Comparison of ENCODE assay signal across 2 cellular contexts in the genomic region with DNA sequence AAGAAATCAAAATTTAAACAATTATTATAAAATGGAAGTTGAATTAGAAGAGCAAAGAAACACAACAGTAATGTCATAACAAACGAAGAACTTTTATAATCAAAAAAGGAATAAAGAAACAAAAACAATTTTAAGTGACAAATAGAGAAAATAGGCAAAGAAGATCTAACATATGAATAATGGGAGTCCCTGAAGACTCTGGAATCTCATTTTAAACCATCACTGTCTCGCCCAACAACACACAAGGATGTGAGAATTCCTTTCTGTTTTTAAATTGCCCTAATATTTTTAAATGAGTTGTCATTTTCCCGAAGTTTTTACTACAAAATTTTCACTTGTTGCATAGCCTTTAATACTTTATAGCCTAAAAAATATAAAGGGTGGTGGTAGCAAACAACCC.
A peak's percentile ranks its signal among the peaks of the same experiment; 100 is the strongest.
TF ChIP-seq lines count a peak whose summit lies in the region.

No MANE protein-coding gene starts in this region.

TF ChIP-seq in HEK293, 187 proteins besides CTCF, POLR2A, EP300 and RAD21:
- TF ChIP-seq WT1 (tag by site-specific recombination; IDR thresholded peaks at IDR 0.05), result no peak
- TF ChIP-seq ZNF133 (tag by site-specific recombination; IDR thresholded peaks at IDR 0.05), result peak; percentile 97
- TF ChIP-seq ZNF558 (tag by site-specific recombination; IDR thresholded peaks at IDR 0.05), result no peak
- TF ChIP-seq, protein P1, sequence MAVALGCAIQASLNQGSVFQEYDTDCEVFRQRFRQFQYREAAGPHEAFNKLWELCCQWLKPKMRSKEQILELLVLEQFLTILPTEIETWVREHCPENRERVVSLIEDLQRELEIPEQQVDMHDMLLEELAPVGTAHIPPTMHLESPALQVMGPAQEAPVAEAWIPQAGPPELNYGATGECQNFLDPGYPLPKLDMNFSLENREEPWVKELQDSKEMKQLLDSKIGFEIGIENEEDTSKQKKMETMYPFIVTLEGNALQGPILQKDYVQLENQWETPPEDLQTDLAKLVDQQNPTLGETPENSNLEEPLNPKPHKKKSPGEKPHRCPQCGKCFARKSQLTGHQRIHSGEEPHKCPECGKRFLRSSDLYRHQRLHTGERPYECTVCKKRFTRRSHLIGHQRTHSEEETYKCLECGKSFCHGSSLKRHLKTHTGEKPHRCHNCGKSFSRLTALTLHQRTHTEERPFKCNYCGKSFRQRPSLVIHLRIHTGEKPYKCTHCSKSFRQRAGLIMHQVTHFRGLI (tag by site-specific recombination; IDR thresholded peaks at IDR 0.05), result no peak
- no peak for TF ChIP-seq ZNF843 (tag by site-specific recombination; IDR thresholded peaks at IDR 0.05)
- no peak for TF ChIP-seq ZNF292 (tag by site-specific recombination; IDR thresholded peaks at IDR 0.05; ENCODE audit: borderline replicate concordance, low read depth)
- no peak for TF ChIP-seq HOXC10 (CRISPR knock-in tag; IDR thresholded peaks at IDR 0.05)
- no peak for TF ChIP-seq ZNF623 (tag by site-specific recombination; IDR thresholded peaks at IDR 0.05)
- peak; percentile 61 for TF ChIP-seq SCRT1 (tag by site-specific recombination; IDR thresholded peaks at IDR 0.05; ENCODE audit: borderline replicate concordance)
- TF ChIP-seq, protein P2, sequence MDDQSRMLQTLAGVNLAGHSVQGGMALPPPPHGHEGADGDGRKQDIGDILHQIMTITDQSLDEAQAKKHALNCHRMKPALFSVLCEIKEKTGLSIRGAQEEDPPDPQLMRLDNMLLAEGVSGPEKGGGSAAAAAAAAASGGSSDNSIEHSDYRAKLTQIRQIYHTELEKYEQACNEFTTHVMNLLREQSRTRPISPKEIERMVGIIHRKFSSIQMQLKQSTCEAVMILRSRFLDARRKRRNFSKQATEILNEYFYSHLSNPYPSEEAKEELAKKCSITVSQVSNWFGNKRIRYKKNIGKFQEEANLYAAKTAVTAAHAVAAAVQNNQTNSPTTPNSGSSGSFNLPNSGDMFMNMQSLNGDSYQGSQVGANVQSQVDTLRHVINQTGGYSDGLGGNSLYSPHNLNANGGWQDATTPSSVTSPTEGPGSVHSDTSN (CRISPR knock-in tag; IDR thresholded peaks at IDR 0.05), result no peak
- 0 out of 2 replicates have a peak, but pooled peaks have one; percentile 55 for TF ChIP-seq ZNF626 (tag by site-specific recombination; IDR thresholded peaks at IDR 0.05)
- TF ChIP-seq SETDB1 (IDR thresholded peaks at IDR 0.05; ENCODE audit: insufficient read length, low read length), result peak; percentile 91
- TF ChIP-seq ZBTB7A (tag by site-specific recombination; IDR thresholded peaks at IDR 0.05; ENCODE audit: low read depth), result no peak
- TF ChIP-seq, protein P3, sequence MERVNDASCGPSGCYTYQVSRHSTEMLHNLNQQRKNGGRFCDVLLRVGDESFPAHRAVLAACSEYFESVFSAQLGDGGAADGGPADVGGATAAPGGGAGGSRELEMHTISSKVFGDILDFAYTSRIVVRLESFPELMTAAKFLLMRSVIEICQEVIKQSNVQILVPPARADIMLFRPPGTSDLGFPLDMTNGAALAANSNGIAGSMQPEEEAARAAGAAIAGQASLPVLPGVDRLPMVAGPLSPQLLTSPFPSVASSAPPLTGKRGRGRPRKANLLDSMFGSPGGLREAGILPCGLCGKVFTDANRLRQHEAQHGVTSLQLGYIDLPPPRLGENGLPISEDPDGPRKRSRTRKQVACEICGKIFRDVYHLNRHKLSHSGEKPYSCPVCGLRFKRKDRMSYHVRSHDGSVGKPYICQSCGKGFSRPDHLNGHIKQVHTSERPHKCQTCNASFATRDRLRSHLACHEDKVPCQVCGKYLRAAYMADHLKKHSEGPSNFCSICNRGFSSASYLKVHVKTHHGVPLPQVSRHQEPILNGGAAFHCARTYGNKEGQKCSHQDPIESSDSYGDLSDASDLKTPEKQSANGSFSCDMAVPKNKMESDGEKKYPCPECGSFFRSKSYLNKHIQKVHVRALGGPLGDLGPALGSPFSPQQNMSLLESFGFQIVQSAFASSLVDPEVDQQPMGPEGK (tag by site-specific recombination; IDR thresholded peaks at IDR 0.05), result no peak
- no peak for TF ChIP-seq ZNF585B (tag by site-specific recombination; IDR thresholded peaks at IDR 0.05)
- TF ChIP-seq SCRT2 (tag by site-specific recombination; IDR thresholded peaks at IDR 0.05), result peak; percentile 73

TF ChIP-seq in K562, 482 proteins besides CTCF, POLR2A, EP300 and RAD21:
- TF ChIP-seq CBX1 (IDR thresholded peaks at IDR 0.05; ENCODE audit: low read depth) (no peak), CBX3 (IDR thresholded peaks at IDR 0.05; ENCODE audit: borderline replicate concordance in 1 of 2, low read length in 2 of 2) (peak in 1 of 2 experiments; percentile 83; a peak in 2 of 3 replicates), ZNF23 (CRISPR knock-in tag; IDR thresholded peaks at IDR 0.05) (no peak), ZNF197 (CRISPR knock-in tag; IDR thresholded peaks at IDR 0.05; ENCODE audit: low read depth) (no peak), TRIM28 (IDR thresholded peaks at IDR 0.05) (peak; percentile 96), ADNP (tag; IDR thresholded peaks at IDR 0.05) (0 out of 2 replicates have a peak, but pooled peaks have one; percentile 22), TRIM24 (IDR thresholded peaks at IDR 0.05) (peak; percentile 18 to 54; a peak in 1 of 4 replicates), ETV1 (tag; conservative IDR thresholded peaks at IDR 0.05; ENCODE audit: low read depth) (no peak), MAFG (tag; conservative IDR thresholded peaks at IDR 0.05) (no peak), XRCC3 (IDR thresholded peaks at IDR 0.05) (peak; percentile 55; the same call in 1 of the 2 replicates)
- TF ChIP-seq, protein P4, sequence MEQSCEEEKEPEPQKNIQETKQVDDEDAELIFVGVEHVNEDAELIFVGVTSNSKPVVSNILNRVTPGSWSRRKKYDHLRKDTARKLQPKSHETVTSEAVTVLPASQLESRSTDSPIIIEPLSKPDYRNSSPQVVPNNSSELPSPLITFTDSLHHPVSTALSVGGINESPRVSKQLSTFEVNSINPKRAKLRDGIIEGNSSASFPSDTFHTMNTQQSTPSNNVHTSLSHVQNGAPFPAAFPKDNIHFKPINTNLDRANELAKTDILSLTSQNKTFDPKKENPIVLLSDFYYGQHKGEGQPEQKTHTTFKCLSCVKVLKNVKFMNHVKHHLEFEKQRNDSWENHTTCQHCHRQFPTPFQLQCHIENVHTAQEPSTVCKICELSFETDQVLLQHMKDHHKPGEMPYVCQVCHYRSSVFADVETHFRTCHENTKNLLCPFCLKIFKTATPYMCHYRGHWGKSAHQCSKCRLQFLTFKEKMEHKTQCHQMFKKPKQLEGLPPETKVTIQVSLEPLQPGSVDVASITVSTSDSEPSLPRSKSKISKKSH (CRISPR knock-in tag; IDR thresholded peaks at IDR 0.05), result peak; percentile 84; the same call in 1 of the 2 replicates
- TF ChIP-seq, protein P5, sequence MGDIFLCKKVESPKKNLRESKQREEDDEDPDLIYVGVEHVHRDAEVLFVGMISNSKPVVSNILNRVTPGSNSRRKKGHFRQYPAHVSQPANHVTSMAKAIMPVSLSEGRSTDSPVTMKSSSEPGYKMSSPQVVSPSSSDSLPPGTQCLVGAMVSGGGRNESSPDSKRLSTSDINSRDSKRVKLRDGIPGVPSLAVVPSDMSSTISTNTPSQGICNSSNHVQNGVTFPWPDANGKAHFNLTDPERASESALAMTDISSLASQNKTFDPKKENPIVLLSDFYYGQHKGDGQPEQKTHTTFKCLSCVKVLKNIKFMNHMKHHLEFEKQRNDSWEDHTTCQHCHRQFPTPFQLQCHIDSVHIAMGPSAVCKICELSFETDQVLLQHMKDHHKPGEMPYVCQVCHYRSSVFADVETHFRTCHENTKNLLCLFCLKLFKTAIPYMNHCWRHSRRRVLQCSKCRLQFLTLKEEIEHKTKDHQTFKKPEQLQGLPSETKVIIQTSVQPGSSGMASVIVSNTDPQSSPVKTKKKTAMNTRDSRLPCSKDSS (IDR thresholded peaks at IDR 0.05; ENCODE audit: low read depth, partially characterized antibody), result peak; percentile 24
